In the genomic region with DNA sequence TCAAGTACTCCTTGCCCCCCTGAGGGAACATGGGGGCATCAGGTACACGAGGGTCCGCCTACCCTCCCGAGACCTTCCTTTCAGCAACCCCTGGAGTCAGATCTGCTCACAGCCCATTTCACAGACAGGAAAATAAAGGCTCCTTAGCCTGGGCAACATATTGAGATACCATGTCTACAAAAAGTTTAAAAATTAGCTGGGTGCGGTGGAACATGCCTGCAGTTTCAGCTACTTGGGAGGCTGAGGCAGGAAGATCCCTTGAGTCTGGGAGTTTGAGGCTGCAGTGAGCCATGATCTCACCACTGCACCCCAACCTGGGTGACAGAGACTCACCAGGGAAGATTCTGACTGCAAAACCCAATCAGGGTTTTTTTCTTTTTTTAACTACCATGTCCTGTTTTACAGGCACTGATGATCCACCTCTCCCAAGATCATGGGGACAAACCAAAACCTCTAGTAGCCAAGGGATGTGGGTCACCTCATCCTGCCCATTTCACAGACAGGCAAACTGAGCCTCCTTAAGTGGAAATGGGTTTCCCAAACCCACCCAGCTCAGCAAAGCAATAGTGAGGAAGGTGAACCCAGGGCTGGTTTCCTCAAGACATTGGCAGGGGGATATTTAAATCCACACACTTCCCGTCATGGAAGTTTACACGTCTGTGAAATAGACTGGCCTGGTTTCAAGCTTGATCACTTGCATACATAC, we compare ENCODE assay signal across 1 cellular context.
A peak's percentile ranks its signal among the peaks of the same experiment; 100 is the strongest.
TF ChIP-seq lines count a peak whose summit lies in the region.

No MANE protein-coding gene starts in this region.

TF ChIP-seq in HepG2, 621 proteins besides CTCF, POLR2A, EP300 and RAD21 (continued from another document):
- no peak for TF ChIP-seq PRDM15 (CRISPR knock-in tag; IDR thresholded peaks at IDR 0.05)
- no peak for TF ChIP-seq KLF15 (CRISPR knock-in tag; IDR thresholded peaks at IDR 0.05; ENCODE audit: borderline replicate concordance)
- no peak for TF ChIP-seq MAZ (IDR thresholded peaks at IDR 0.05; ENCODE audit: borderline replicate concordance, low read depth, low read length)
- no peak for TF ChIP-seq MAZ (CRISPR knock-in tag; IDR thresholded peaks at IDR 0.05; ENCODE audit: low read depth)
- TF ChIP-seq MED8 (CRISPR knock-in tag; IDR thresholded peaks at IDR 0.05; ENCODE audit: insufficient replicate concordance): no peak
- TF ChIP-seq ZNF792 (CRISPR knock-in tag; IDR thresholded peaks at IDR 0.05): no peak
- TF ChIP-seq ETS1 (CRISPR knock-in tag; IDR thresholded peaks at IDR 0.05): no peak
- no peak for TF ChIP-seq ZNF761 (CRISPR knock-in tag; conservative IDR thresholded peaks at IDR 0.05)
- TF ChIP-seq YY1 (IDR thresholded peaks at IDR 0.05; ENCODE audit: insufficient read depth, insufficient replicate concordance, low read depth, low read length): no peak
- no peak for TF ChIP-seq MYNN (CRISPR knock-in tag; IDR thresholded peaks at IDR 0.05; ENCODE audit: low read depth)
- no peak for TF ChIP-seq ZNF350 (CRISPR knock-in tag; IDR thresholded peaks at IDR 0.05; ENCODE audit: borderline replicate concordance, low read depth)
- 0 out of 2 replicates have a peak, but pooled peaks have one; percentile 29 for TF ChIP-seq KDM1A (CRISPR knock-in tag; IDR thresholded peaks at IDR 0.05)
- TF ChIP-seq SMARCC2 (IDR thresholded peaks at IDR 0.05): no peak
- no peak for TF ChIP-seq ARNT (IDR thresholded peaks at IDR 0.05)
- TF ChIP-seq HHEX (CRISPR knock-in tag; IDR thresholded peaks at IDR 0.05): no peak
- no peak for TF ChIP-seq ZNF556 (CRISPR knock-in tag; IDR thresholded peaks at IDR 0.05; ENCODE audit: borderline replicate concordance)
- no peak for TF ChIP-seq NCOA5 (CRISPR knock-in tag; IDR thresholded peaks at IDR 0.05)
- TF ChIP-seq NFE2 (CRISPR knock-in tag; IDR thresholded peaks at IDR 0.05): no peak
- peak; percentile 86 for TF ChIP-seq ZMYM3 (CRISPR knock-in tag; IDR thresholded peaks at IDR 0.05)
- TF ChIP-seq DR1 (CRISPR knock-in tag; IDR thresholded peaks at IDR 0.05): no peak
- TF ChIP-seq ZNF10 (CRISPR knock-in tag; IDR thresholded peaks at IDR 0.05; ENCODE audit: borderline replicate concordance, low read depth): no peak
- TF ChIP-seq ZNF629 (CRISPR knock-in tag; conservative IDR thresholded peaks at IDR 0.05): peak; percentile 95
- TF ChIP-seq IKZF4 (CRISPR knock-in tag; IDR thresholded peaks at IDR 0.05; ENCODE audit: borderline replicate concordance, low read depth, not compliant biosample characterization): no peak
- TF ChIP-seq NFKBIZ (CRISPR knock-in tag; IDR thresholded peaks at IDR 0.05): no peak
- TF ChIP-seq ZNF33B (CRISPR knock-in tag; IDR thresholded peaks at IDR 0.05): no peak
- TF ChIP-seq CHD2 (IDR thresholded peaks at IDR 0.05; ENCODE audit: low read depth, low read length): no peak
